ENCODE assay signal across 15 cellular contexts in genomic region chr10:77936697-77937567, GRCh38.
"Had no signal": no experiment of that assay in that cellular context is flagged by ENCODE, and none has a peak within 500 bp of the region (broad histone marks: within the 10 kb centered on the region; RNA-seq: fewer than 3 reads in every experiment).

No MANE protein-coding gene starts in this region.

- H3K36me3 ChIP-seq: adrenal gland, upper lobe of left lung had no signal

- H3K4me3 Mint-ChIP-seq: activated naive CD4-positive, alpha-beta T cell treated with anti-CD3 and anti-CD28 coated beads for 36 hours; activated T-helper 17 cell treated with anti-CD3 and anti-CD28 coated beads, Interleukin-2, amount 50 U/mL, for 72 hours; natural killer cell treated with Interleukin-12 subunit alpha and Interleukin-12 subunit beta and Interleukin-15 and Interleukin-18, amount 100 ng/mL, for 72 hours; T-helper 17 cell had no signal

- H3K27ac Mint-ChIP-seq: activated naive CD4-positive, alpha-beta T cell treated with anti-CD3 and anti-CD28 coated beads for 36 hours; activated T-helper 17 cell treated with anti-CD3 and anti-CD28 coated beads, Interleukin-2, amount 50 U/mL, for 72 hours; natural killer cell treated with Interleukin-12 subunit alpha and Interleukin-12 subunit beta and Interleukin-15 and Interleukin-18, amount 100 ng/mL, for 72 hours; T-helper 17 cell had no signal

- H3K27ac ChIP-seq: adrenal gland, psoas muscle, upper lobe of left lung had no signal

- ATAC-seq: activated T-helper 17 cell treated with anti-CD3 and anti-CD28 coated beads, Interleukin-2, amount 50 U/mL, for 72 hours; esophagus mucosa; left lobe of liver; natural killer cell treated with Interleukin-12 subunit alpha and Interleukin-12 subunit beta and Interleukin-15 and Interleukin-18, amount 100 ng/mL, for 72 hours; psoas muscle; sciatic nerve; SK-N-SH treated with all-trans-retinoic acid at 6 μM for 48 hours; stimulated activated naive CD8-positive, alpha-beta T cell treated with anti-CD3 and anti-CD28 coated beads, Interleukin-15, Interleukin-2, amounts not matched to agents 100 U/mL and 50 U/mL, for 24 hours; T-helper 17 cell had no signal

- H3K27me3 ChIP-seq: adrenal gland, dorsolateral prefrontal cortex, upper lobe of left lung had no signal

- H3K9me3 Mint-ChIP-seq: activated naive CD4-positive, alpha-beta T cell treated with anti-CD3 and anti-CD28 coated beads for 36 hours; activated T-helper 17 cell treated with anti-CD3 and anti-CD28 coated beads, Interleukin-2, amount 50 U/mL, for 72 hours; natural killer cell treated with Interleukin-12 subunit alpha and Interleukin-12 subunit beta and Interleukin-15 and Interleukin-18, amount 100 ng/mL, for 72 hours had no signal

- H3K4me1 Mint-ChIP-seq: activated T-helper 17 cell treated with anti-CD3 and anti-CD28 coated beads, Interleukin-2, amount 50 U/mL, for 72 hours; T-helper 17 cell had no signal

- H3K4me3 ChIP-seq: adrenal gland, dorsolateral prefrontal cortex, psoas muscle, upper lobe of left lung had no signal

- H3K9me3 ChIP-seq: adrenal gland, psoas muscle, upper lobe of left lung had no signal

- H3K36me3 Mint-ChIP-seq: natural killer cell treated with Interleukin-12 subunit alpha and Interleukin-12 subunit beta and Interleukin-15 and Interleukin-18, amount 100 ng/mL, for 72 hours had no signal

- H3K4me1 ChIP-seq: upper lobe of left lung had no signal

- DNase-seq: activated naive CD4-positive, alpha-beta T cell treated with anti-CD3 and anti-CD28 coated beads for 36 hours; activated T-cell treated with anti-CD3 and anti-CD28 coated beads for 4 hours; adrenal gland; dorsolateral prefrontal cortex; mammary epithelial cell; psoas muscle; stimulated activated naive CD8-positive, alpha-beta T cell treated with anti-CD3 and anti-CD28 coated beads, Interleukin-15, Interleukin-2, amounts not matched to agents 100 U/mL and 50 U/mL, for 24 hours; T-helper 17 cell; upper lobe of left lung had no signal
